ENCODE assay signal across 1 cellular context in the genomic region with DNA sequence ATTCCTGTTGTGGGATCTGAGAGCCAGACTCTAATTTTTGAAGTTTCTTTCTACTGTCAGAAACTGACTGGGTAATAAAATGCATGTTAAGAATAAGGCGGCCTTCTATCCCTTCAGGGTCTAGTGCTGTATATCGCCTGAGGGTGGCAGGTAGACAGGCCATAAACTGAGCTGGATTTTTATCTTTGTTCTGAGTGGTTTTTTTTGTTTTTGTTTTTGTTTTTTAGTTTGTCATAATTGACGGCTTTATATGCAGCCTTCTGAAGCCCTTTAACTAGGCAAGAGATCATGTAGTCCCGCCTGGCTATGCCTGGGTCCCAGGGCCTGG.
TF ChIP-seq lines count a peak whose summit lies in the region.

No MANE protein-coding gene starts in this region.

TF ChIP-seq in K562, 482 proteins besides CTCF, POLR2A, EP300 and RAD21 (continued from another document and continues in another):
- TF ChIP-seq, protein P1, sequence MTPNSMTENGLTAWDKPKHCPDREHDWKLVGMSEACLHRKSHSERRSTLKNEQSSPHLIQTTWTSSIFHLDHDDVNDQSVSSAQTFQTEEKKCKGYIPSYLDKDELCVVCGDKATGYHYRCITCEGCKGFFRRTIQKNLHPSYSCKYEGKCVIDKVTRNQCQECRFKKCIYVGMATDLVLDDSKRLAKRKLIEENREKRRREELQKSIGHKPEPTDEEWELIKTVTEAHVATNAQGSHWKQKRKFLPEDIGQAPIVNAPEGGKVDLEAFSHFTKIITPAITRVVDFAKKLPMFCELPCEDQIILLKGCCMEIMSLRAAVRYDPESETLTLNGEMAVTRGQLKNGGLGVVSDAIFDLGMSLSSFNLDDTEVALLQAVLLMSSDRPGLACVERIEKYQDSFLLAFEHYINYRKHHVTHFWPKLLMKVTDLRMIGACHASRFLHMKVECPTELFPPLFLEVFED (CRISPR knock-in tag; conservative IDR thresholded peaks at IDR 0.05), result peak; percentile 73; the same call in 1 of the 2 replicates
- TF ChIP-seq KLF1 (tag; IDR thresholded peaks at IDR 0.05) (no peak), ZBTB8A (IDR thresholded peaks at IDR 0.05; ENCODE audit: partially characterized antibody) (no peak), KDM4B (IDR thresholded peaks at IDR 0.05; ENCODE audit: borderline replicate concordance in 2 of 2, low read depth in 1 of 2) (no peak), HDAC8 (tag; IDR thresholded peaks at IDR 0.05) (no peak), RBBP5 (IDR thresholded peaks at IDR 0.05; ENCODE audit: borderline replicate concordance, insufficient read depth, low read length, poor library complexity, severe bottlenecking) (peak; percentile 4), PHTF2 (CRISPR knock-in tag; IDR thresholded peaks at IDR 0.05) (no peak), SAFB2 (IDR thresholded peaks at IDR 0.05; ENCODE audit: borderline replicate concordance, low read depth, low read length, severe bottlenecking) (no peak), DNMT1 (IDR thresholded peaks at IDR 0.05) (0 out of 2 replicates have a peak, but pooled peaks have one; percentile 39), SP2 (IDR thresholded peaks at IDR 0.05; ENCODE audit: extremely low read depth, low read depth, low read length, poor library complexity, severe bottlenecking) (no peak), WHSC1 (IDR thresholded peaks at IDR 0.05; ENCODE audit: low read length) (no peak), ZKSCAN1 (IDR thresholded peaks at IDR 0.05; ENCODE audit: low read depth, low read length) (no peak), FOSL1 (tag; conservative IDR thresholded peaks at IDR 0.05) (0 out of 2 replicates have a peak, but pooled peaks have one; percentile 25), NONO (IDR thresholded peaks at IDR 0.05; ENCODE audit: low read depth in 2 of 2, low read length in 1 of 2) (no peak), CREB1 (IDR thresholded peaks at IDR 0.05) (no peak), CREB1 (CRISPR knock-in tag; IDR thresholded peaks at IDR 0.05) (no peak), NFATC3 (IDR thresholded peaks at IDR 0.05) (no peak), NR2F6 (CRISPR knock-in tag; IDR thresholded peaks at IDR 0.05) (no peak), ZBTB7A (IDR thresholded peaks at IDR 0.05; ENCODE audit: borderline replicate concordance, control insufficient read depth, low read depth, low read length) (no peak), BDP1 (IDR thresholded peaks at IDR 0.05; ENCODE audit: insufficient read depth, insufficient read length) (no peak), PPARD (CRISPR knock-in tag; IDR thresholded peaks at IDR 0.05) (no peak), TRIM28 (IDR thresholded peaks at IDR 0.05) (no peak), TEAD2 (tag; IDR thresholded peaks at IDR 0.05) (no peak), FUS (optimal IDR thresholded peaks at IDR 0.05; ENCODE audit: low read depth, low read length) (no peak), JUNB (CRISPR knock-in tag; conservative IDR thresholded peaks at IDR 0.05) (no peak), STAT5B (CRISPR knock-in tag; IDR thresholded peaks at IDR 0.05) (no peak), BRCA1 (IDR thresholded peaks at IDR 0.05) (no peak), BRCA1 (CRISPR knock-in tag; IDR thresholded peaks at IDR 0.05) (no peak), HMG20A (CRISPR knock-in tag; conservative IDR thresholded peaks at IDR 0.05) (no peak), ZNF143 (CRISPR knock-in tag; IDR thresholded peaks at IDR 0.05) (no peak), MEIS2 (IDR thresholded peaks at IDR 0.05; ENCODE audit: partially characterized antibody) (no peak), SMAD2 (IDR thresholded peaks at IDR 0.05; ENCODE audit: low read depth, low read length) (no peak), CBFA2T3 (IDR thresholded peaks at IDR 0.05) (no peak)
- TF ChIP-seq, protein P2, sequence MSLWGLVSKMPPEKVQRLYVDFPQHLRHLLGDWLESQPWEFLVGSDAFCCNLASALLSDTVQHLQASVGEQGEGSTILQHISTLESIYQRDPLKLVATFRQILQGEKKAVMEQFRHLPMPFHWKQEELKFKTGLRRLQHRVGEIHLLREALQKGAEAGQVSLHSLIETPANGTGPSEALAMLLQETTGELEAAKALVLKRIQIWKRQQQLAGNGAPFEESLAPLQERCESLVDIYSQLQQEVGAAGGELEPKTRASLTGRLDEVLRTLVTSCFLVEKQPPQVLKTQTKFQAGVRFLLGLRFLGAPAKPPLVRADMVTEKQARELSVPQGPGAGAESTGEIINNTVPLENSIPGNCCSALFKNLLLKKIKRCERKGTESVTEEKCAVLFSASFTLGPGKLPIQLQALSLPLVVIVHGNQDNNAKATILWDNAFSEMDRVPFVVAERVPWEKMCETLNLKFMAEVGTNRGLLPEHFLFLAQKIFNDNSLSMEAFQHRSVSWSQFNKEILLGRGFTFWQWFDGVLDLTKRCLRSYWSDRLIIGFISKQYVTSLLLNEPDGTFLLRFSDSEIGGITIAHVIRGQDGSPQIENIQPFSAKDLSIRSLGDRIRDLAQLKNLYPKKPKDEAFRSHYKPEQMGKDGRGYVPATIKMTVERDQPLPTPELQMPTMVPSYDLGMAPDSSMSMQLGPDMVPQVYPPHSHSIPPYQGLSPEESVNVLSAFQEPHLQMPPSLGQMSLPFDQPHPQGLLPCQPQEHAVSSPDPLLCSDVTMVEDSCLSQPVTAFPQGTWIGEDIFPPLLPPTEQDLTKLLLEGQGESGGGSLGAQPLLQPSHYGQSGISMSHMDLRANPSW (CRISPR knock-in tag; IDR thresholded peaks at IDR 0.05), result no peak
- TF ChIP-seq, protein P3, sequence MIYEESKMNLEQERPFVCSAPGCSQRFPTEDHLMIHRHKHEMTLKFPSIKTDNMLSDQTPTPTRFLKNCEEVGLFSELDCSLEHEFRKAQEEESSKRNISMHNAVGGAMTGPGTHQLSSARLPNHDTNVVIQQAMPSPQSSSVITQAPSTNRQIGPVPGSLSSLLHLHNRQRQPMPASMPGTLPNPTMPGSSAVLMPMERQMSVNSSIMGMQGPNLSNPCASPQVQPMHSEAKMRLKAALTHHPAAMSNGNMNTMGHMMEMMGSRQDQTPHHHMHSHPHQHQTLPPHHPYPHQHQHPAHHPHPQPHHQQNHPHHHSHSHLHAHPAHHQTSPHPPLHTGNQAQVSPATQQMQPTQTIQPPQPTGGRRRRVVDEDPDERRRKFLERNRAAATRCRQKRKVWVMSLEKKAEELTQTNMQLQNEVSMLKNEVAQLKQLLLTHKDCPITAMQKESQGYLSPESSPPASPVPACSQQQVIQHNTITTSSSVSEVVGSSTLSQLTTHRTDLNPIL (CRISPR knock-in tag; IDR thresholded peaks at IDR 0.05), result peak; percentile 71; the same call in 1 of the 2 replicates
- TF ChIP-seq, protein P4, sequence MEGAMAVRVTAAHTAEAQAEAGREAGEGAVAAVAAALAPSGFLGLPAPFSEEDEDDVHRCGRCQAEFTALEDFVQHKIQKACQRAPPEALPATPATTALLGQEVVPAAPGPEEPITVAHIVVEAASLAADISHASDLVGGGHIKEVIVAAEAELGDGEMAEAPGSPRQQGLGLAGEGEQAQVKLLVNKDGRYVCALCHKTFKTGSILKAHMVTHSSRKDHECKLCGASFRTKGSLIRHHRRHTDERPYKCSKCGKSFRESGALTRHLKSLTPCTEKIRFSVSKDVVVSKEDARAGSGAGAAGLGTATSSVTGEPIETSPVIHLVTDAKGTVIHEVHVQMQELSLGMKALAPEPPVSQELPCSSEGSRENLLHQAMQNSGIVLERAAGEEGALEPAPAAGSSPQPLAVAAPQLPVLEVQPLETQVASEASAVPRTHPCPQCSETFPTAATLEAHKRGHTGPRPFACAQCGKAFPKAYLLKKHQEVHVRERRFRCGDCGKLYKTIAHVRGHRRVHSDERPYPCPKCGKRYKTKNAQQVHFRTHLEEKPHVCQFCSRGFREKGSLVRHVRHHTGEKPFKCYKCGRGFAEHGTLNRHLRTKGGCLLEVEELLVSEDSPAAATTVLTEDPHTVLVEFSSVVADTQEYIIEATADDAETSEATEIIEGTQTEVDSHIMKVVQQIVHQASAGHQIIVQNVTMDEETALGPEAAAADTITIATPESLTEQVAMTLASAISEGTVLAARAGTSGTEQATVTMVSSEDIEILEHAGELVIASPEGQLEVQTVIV (CRISPR knock-in tag; IDR thresholded peaks at IDR 0.05; ENCODE audit: borderline replicate concordance), result 0 out of 2 replicates have a peak, but pooled peaks have one; percentile 21
- TF ChIP-seq, protein P5, sequence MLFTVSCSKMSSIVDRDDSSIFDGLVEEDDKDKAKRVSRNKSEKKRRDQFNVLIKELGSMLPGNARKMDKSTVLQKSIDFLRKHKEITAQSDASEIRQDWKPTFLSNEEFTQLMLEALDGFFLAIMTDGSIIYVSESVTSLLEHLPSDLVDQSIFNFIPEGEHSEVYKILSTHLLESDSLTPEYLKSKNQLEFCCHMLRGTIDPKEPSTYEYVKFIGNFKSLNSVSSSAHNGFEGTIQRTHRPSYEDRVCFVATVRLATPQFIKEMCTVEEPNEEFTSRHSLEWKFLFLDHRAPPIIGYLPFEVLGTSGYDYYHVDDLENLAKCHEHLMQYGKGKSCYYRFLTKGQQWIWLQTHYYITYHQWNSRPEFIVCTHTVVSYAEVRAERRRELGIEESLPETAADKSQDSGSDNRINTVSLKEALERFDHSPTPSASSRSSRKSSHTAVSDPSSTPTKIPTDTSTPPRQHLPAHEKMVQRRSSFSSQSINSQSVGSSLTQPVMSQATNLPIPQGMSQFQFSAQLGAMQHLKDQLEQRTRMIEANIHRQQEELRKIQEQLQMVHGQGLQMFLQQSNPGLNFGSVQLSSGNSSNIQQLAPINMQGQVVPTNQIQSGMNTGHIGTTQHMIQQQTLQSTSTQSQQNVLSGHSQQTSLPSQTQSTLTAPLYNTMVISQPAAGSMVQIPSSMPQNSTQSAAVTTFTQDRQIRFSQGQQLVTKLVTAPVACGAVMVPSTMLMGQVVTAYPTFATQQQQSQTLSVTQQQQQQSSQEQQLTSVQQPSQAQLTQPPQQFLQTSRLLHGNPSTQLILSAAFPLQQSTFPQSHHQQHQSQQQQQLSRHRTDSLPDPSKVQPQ (CRISPR knock-in tag; IDR thresholded peaks at IDR 0.05; ENCODE audit: borderline replicate concordance), result no peak
- TF ChIP-seq, protein P6, sequence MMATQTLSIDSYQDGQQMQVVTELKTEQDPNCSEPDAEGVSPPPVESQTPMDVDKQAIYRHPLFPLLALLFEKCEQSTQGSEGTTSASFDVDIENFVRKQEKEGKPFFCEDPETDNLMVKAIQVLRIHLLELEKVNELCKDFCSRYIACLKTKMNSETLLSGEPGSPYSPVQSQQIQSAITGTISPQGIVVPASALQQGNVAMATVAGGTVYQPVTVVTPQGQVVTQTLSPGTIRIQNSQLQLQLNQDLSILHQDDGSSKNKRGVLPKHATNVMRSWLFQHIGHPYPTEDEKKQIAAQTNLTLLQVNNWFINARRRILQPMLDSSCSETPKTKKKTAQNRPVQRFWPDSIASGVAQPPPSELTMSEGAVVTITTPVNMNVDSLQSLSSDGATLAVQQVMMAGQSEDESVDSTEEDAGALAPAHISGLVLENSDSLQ (IDR thresholded peaks at IDR 0.05), result no peak
- TF ChIP-seq, protein P7, sequence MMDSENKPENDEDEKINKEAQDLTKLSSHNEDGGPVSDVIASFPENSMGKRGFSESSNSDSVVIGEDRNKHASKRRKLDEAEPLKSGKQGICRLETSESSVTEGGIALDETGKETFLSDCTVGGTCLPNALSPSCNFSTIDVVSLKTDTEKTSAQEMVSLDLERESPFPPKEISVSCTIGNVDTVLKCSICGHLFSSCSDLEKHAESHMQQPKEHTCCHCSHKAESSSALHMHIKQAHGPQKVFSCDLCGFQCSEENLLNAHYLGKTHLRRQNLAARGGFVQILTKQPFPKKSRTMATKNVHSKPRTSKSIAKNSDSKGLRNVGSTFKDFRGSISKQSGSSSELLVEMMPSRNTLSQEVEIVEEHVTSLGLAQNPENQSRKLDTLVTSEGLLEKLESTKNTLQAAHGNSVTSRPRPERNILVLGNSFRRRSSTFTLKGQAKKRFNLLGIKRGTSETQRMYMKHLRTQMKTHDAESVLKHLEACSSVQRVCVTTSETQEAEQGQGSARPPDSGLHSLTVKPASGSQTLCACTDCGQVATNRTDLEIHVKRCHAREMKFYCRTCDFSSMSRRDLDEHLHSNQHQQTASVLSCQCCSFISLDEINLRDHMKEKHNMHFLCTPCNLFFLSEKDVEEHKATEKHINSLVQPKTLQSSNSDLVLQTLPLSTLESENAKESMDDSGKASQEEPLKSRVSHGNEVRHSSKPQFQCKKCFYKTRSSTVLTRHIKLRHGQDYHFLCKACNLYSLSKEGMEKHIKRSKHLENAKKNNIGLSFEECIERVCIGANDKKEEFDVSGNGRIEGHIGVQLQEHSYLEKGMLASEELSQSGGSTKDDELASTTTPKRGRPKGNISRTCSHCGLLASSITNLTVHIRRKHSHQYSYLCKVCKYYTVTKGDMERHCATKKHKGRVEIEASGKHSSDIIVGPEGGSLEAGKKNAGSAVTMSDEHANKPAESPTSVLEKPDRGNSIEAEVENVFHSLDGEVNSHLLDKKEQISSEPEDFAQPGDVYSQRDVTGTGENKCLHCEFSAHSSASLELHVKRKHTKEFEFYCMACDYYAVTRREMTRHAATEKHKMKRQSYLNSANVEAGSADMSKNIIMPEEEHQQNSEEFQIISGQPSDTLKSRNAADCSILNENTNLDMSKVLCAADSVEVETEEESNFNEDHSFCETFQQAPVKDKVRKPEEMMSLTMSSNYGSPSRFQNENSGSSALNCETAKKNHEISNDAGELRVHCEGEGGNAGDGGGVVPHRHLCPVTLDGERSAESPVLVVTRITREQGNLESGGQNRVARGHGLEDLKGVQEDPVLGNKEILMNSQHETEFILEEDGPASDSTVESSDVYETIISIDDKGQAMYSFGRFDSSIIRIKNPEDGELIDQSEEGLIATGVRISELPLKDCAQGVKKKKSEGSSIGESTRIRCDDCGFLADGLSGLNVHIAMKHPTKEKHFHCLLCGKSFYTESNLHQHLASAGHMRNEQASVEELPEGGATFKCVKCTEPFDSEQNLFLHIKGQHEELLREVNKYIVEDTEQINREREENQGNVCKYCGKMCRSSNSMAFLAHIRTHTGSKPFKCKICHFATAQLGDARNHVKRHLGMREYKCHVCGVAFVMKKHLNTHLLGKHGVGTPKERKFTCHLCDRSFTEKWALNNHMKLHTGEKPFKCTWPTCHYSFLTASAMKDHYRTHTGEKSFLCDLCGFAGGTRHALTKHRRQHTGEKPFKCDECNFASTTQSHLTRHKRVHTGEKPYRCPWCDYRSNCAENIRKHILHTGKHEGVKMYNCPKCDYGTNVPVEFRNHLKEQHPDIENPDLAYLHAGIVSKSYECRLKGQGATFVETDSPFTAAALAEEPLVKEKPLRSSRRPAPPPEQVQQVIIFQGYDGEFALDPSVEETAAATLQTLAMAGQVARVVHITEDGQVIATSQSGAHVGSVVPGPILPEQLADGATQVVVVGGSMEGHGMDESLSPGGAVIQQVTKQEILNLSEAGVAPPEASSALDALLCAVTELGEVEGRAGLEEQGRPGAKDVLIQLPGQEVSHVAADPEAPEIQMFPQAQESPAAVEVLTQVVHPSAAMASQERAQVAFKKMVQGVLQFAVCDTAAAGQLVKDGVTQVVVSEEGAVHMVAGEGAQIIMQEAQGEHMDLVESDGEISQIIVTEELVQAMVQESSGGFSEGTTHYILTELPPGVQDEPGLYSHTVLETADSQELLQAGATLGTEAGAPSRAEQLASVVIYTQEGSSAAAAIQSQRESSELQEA (IDR thresholded peaks at IDR 0.05; ENCODE audit: low read depth), result no peak
- TF ChIP-seq, protein P8, sequence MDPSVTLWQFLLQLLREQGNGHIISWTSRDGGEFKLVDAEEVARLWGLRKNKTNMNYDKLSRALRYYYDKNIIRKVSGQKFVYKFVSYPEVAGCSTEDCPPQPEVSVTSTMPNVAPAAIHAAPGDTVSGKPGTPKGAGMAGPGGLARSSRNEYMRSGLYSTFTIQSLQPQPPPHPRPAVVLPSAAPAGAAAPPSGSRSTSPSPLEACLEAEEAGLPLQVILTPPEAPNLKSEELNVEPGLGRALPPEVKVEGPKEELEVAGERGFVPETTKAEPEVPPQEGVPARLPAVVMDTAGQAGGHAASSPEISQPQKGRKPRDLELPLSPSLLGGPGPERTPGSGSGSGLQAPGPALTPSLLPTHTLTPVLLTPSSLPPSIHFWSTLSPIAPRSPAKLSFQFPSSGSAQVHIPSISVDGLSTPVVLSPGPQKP (CRISPR knock-in tag; IDR thresholded peaks at IDR 0.05), result no peak
